Comparison of ENCODE assay signal across 8 cellular contexts in the genomic region with DNA sequence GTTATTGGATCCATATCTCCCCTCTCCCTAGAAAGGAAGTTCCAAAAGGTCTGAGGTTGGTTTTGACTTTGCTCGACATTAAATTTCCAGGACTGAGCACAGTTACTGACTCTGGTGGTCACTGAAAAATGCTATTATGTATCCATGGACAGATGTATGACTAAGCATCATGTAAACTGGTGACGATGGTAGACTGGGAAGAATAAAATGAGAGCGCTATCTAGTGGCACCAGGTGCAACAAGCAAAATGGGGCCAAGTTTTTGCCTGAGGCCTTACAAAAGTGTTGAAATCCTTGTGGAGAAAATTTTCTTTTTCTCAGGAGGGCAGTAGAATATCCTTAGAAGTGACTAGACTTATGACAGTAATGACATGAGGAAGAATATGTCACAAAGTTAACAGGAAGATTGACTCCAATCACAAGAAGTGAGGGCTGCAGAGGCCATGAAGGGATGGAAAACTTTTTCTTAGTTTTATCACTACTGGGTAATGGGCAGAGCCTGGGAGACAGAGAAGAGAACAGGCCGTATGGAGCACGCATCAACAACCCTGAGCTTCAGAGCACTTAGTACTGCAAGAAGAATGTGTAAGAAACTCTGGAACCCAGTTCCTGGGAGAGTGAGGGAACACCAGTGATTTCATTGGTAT.
A peak's percentile ranks its signal among the peaks of the same experiment; 100 is the strongest.
DNase-seq lines count a peak whose midpoint lies in the region; ATAC-seq and TF ChIP-seq lines count a peak whose summit lies in the region.

No MANE protein-coding gene starts in this region.

- H3K4me3 ChIP-seq in right cardiac atrium (ENCODE audit: low read length) (no peak overlapping the region), skeletal muscle cell (ENCODE audit: low read depth, low read length) (no peak overlapping the region)

- no peaks in the 10 kb centered on the region for H3K9me3 Mint-ChIP-seq in HFFc6
- H3K9me3 Mint-ChIP-seq in activated naive CD8-positive, alpha-beta T cell treated with anti-CD3 and anti-CD28 coated beads, Interleukin-2, amount 50 U/mL, for 24 hours, result no peaks in the 10 kb centered on the region

- peak; percentile 6 for DNase-seq in activated gamma-delta T cell treated with Interleukin-2 at 50 U/mL for 16 hours
- no peak for DNase-seq in activated gamma-delta T cell (lab: John Stamatoyannopoulos, UW)
- peak; percentile 76 for DNase-seq in HFFc6
- peak; percentile 58 to 75 for DNase-seq in NCI-H526 (lab: John Stamatoyannopoulos, UW)
- peak; percentile 17 for DNase-seq in activated naive CD8-positive, alpha-beta T cell treated with anti-CD3 and anti-CD28 coated beads, Interleukin-2, amount 50 U/mL, for 24 hours
- no peak for DNase-seq in right cardiac atrium
- DNase-seq in skeletal muscle cell (ENCODE audit: low read depth), result peak; percentile 62
- DNase-seq in DMS79 treated with DMSO at 0.1 percent for 48 hours (lab: John Stamatoyannopoulos, UW), result no peak

- peak overlapping the region; percentile 60 for H3K27ac Mint-ChIP-seq in HFFc6
- H3K27ac Mint-ChIP-seq in activated naive CD8-positive, alpha-beta T cell treated with anti-CD3 and anti-CD28 coated beads, Interleukin-2, amount 50 U/mL, for 24 hours, result no peak overlapping the region

- peaks cover 4% of the 10 kb centered on the region for H3K27me3 Mint-ChIP-seq in HFFc6 (ENCODE audit: insufficient read depth)
- H3K27me3 Mint-ChIP-seq in activated naive CD8-positive, alpha-beta T cell treated with anti-CD3 and anti-CD28 coated beads, Interleukin-2, amount 50 U/mL, for 24 hours, result no peaks in the 10 kb centered on the region

- no peak overlapping the region for H3K4me3 Mint-ChIP-seq in HFFc6
- H3K4me3 Mint-ChIP-seq in activated naive CD8-positive, alpha-beta T cell treated with anti-CD3 and anti-CD28 coated beads, Interleukin-2, amount 50 U/mL, for 24 hours, result no peak overlapping the region

- H3K36me3 Mint-ChIP-seq in HFFc6 (ENCODE audit: low read depth), result no peaks in the 10 kb centered on the region
- no peaks in the 10 kb centered on the region for H3K36me3 Mint-ChIP-seq in activated naive CD8-positive, alpha-beta T cell treated with anti-CD3 and anti-CD28 coated beads, Interleukin-2, amount 50 U/mL, for 24 hours (ENCODE audit: low read depth)

- H3K27ac ChIP-seq in right cardiac atrium (ENCODE audit: low read length), result no peak overlapping the region

- H3K9me3 ChIP-seq in right cardiac atrium (ENCODE audit: control insufficient read depth, low read length), result no peaks in the 10 kb centered on the region

- intact Hi-C loops in right cardiac atrium (cut with DNase I), result no loop called here

- WGBS in right cardiac atrium, result 56% methylated on average over 5 of the region's 5 CpGs

- peak; percentile 80 for TF ChIP-seq CTCF in HFFc6 (IDR thresholded peaks at IDR 0.05)

- H3K4me1 ChIP-seq in right cardiac atrium (ENCODE audit: control insufficient read depth, insufficient read depth, low read length), result peaks cover 3% of the 10 kb centered on the region

- H3K27me3 ChIP-seq in right cardiac atrium (ENCODE audit: control insufficient read depth, insufficient read depth), result no peaks in the 10 kb centered on the region

- peaks cover 53% of the 10 kb centered on the region for H3K4me1 Mint-ChIP-seq in HFFc6 (ENCODE audit: low read depth)
- H3K4me1 Mint-ChIP-seq in activated naive CD8-positive, alpha-beta T cell treated with anti-CD3 and anti-CD28 coated beads, Interleukin-2, amount 50 U/mL, for 24 hours, result peaks cover 17% of the 10 kb centered on the region

- peak; percentile 60 for ATAC-seq in activated naive CD8-positive, alpha-beta T cell treated with anti-CD3 and anti-CD28 coated beads, Interleukin-2, amount 50 U/mL, for 24 hours
- ATAC-seq in right cardiac atrium, result peak; percentile 49 to 62

Comparison
In these comparisons a context has a peak if more than half of its experiments do, and no peak if none do; other contexts are left out.
1. DNase-seq: peak in activated gamma-delta T cell treated with Interleukin-2 at 50 U/mL for 16 hours (single experiment), HFFc6 (single experiment), NCI-H526 (2 of 2), activated naive CD8-positive, alpha-beta T cell treated with anti-CD3 and anti-CD28 coated beads, Interleukin-2, amount 50 U/mL, for 24 hours (single experiment) and skeletal muscle cell (single experiment); none in activated gamma-delta T cell (single experiment), right cardiac atrium (0 of 3) and DMS79 treated with DMSO at 0.1 percent for 48 hours (single experiment).